1 cellular context compared by ENCODE assay signal in genomic region chr10:114308470-114309110, GRCh38.
TF ChIP-seq lines count a peak whose summit lies in the region.

No MANE protein-coding gene starts in this region.

TF ChIP-seq in GM12878, 131 proteins besides CTCF, POLR2A, EP300 and RAD21:
- TF ChIP-seq, protein P1, sequence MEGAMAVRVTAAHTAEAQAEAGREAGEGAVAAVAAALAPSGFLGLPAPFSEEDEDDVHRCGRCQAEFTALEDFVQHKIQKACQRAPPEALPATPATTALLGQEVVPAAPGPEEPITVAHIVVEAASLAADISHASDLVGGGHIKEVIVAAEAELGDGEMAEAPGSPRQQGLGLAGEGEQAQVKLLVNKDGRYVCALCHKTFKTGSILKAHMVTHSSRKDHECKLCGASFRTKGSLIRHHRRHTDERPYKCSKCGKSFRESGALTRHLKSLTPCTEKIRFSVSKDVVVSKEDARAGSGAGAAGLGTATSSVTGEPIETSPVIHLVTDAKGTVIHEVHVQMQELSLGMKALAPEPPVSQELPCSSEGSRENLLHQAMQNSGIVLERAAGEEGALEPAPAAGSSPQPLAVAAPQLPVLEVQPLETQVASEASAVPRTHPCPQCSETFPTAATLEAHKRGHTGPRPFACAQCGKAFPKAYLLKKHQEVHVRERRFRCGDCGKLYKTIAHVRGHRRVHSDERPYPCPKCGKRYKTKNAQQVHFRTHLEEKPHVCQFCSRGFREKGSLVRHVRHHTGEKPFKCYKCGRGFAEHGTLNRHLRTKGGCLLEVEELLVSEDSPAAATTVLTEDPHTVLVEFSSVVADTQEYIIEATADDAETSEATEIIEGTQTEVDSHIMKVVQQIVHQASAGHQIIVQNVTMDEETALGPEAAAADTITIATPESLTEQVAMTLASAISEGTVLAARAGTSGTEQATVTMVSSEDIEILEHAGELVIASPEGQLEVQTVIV (IDR thresholded peaks at IDR 0.05; ENCODE audit: borderline replicate concordance, partially characterized antibody): no peak
- TF ChIP-seq PAX8 (IDR thresholded peaks at IDR 0.05): no peak
- TF ChIP-seq SUPT20H (IDR thresholded peaks at IDR 0.05; ENCODE audit: borderline replicate concordance, control insufficient read depth, low read depth, low read length): no peak
- TF ChIP-seq CHD2 (IDR thresholded peaks at IDR 0.05; ENCODE audit: borderline replicate concordance, low read depth, low read length): no peak
- no peak for TF ChIP-seq CBX5 (IDR thresholded peaks at IDR 0.05; ENCODE audit: low read depth)
- TF ChIP-seq YBX1 (IDR thresholded peaks at IDR 0.05): no peak
- no peak for TF ChIP-seq GABPA (IDR thresholded peaks at IDR 0.05; ENCODE audit: low read depth)
- no peak for TF ChIP-seq MXI1 (IDR thresholded peaks at IDR 0.05; ENCODE audit: low read depth, low read length)
- TF ChIP-seq SUZ12 (IDR thresholded peaks at IDR 0.05; ENCODE audit: unreplicated experiment): no peak
TF ChIP-seq in GM12878: peak in this region for 0.
